In the genomic region with DNA sequence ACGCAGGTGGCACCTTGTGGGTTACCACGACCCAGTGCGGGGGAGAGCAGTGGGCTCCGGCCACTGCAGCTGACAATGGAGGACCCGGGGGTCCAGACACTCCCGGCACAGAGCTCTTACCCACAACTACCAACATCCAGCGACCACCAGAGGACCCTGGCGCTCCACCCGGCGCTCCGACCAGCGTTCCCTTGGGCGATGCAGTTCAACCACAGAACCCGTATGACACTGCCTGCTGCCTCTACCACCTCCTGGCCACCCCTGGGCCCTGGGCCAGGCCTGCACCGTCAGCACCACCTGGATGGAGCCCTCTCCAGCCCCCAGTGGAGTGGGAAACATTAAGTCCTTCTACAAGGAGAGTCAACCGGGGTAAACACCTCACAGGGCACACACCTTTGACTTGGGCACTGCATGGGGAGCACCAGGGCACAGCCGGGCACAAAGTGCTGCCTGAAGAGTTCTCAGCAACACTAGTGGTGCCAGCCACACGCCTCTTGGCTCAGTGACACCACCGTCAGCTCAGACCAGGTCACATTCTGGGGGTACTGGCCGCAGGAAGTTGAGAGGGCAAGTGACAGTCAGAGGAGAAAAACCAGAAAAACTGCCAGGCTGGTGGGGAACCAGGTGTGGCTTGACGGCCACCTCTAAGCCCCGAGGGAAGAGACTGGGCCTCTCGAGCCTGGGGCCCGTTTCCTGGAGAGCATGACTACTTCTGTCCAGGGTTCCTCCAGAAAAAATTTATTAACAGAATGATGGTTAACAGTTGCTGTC, we compare ENCODE assay signal across 8 cellular contexts. TPM values are rescaled to one million over a fixed set of nuclear protein-coding genes. Genes with fewer than 3 reads are reported as not detected.
DNase-seq lines count a peak whose midpoint lies in the region; ATAC-seq and TF ChIP-seq lines count a peak whose summit lies in the region.

No MANE protein-coding gene starts in this region.

- no peak for DNase-seq in GM12864 (ENCODE audit: low read depth)
- DNase-seq in T-cell = peak in 3 of 34 experiments; percentile 1 to 24 (median 14)
- DNase-seq in midbrain (lab: John Stamatoyannopoulos, UW) = no peak
- DNase-seq in DMS153 (lab: John Stamatoyannopoulos, UW) = no peak
- DNase-seq in GDM1 (lab: John Stamatoyannopoulos, UW) = no peak

- TF ChIP-seq EP300 in gastroesophageal sphincter (IDR thresholded peaks at IDR 0.05) = no peak

- H3K27me3 Mint-ChIP-seq in T-cell = no peaks in the 10 kb centered on the region

- ATAC-seq in T-cell (replicated peaks in 1 of 4) = no peak
- ATAC-seq in gastroesophageal sphincter = no peak
- ATAC-seq in GM19023 (IDR thresholded peaks at IDR 0.05; ENCODE audit: unreplicated experiment) = no peak

- H3K27ac ChIP-seq in gastroesophageal sphincter (peak overlapping the region in 3 of 4 donors; percentile 98 to 99 (median 98)), rectal smooth muscle tissue (ENCODE audit: low read depth, low read length) (peak overlapping the region; percentile 95)

- H3K4me3 Mint-ChIP-seq in T-cell = peak overlapping the region; percentile 78 to 87 (median 85)

- H3K4me3 ChIP-seq in GM12864 (ENCODE audit: low read depth, low read length) (peak overlapping the region; percentile 87), gastroesophageal sphincter (peak overlapping the region in 1 of 2 donors; percentile 95), rectal smooth muscle tissue (ENCODE audit: low read length) (peak overlapping the region; percentile 82)

- H3K4me1 Mint-ChIP-seq in T-cell = peaks cover 64 to 71% (median 70%) of the 10 kb centered on the region in 3 donors

- H3K36me3 ChIP-seq in gastroesophageal sphincter = peaks cover 0 to 8% of the 10 kb centered on the region in 2 donors
- H3K36me3 ChIP-seq in rectal smooth muscle tissue (ENCODE audit: control insufficient read depth, insufficient read depth, low read length) = no peaks in the 10 kb centered on the region

- TF ChIP-seq CTCF in GM12864 (IDR thresholded peaks at IDR 0.05; ENCODE audit: low read depth, low read length, missing control alignments) (no peak), gastroesophageal sphincter (IDR thresholded peaks at IDR 0.05) (no peak)

- WGBS in gastroesophageal sphincter (ENCODE audit: low coverage in 1 of 2), 2 donors = 6 to 20% methylated on average over 2 to 3 of the region's 24 CpGs

- POLR2A ChIA-PET in T-cell (lab: Charles Lee) = no interaction called here

- no peaks in the 10 kb centered on the region for H3K9me3 ChIP-seq in gastroesophageal sphincter

- H3K4me1 ChIP-seq in gastroesophageal sphincter (peaks cover 9 to 84% (median 58%) of the 10 kb centered on the region in 3 donors), rectal smooth muscle tissue (ENCODE audit: control insufficient read depth, insufficient read depth, low read length) (peaks cover 43% of the 10 kb centered on the region)

- H3K9me3 Mint-ChIP-seq in T-cell = no peaks in the 10 kb centered on the region

- no peaks in the 10 kb centered on the region for H3K36me3 Mint-ChIP-seq in T-cell

- H3K27me3 ChIP-seq in gastroesophageal sphincter (no peaks in the 10 kb centered on the region), rectal smooth muscle tissue (ENCODE audit: control insufficient read depth, insufficient read depth, low read length) (no peaks in the 10 kb centered on the region)

- CTCF ChIA-PET in T-cell (lab: Charles Lee) = interaction anchor here in 1 of 2 donors (1.1 kb wide), 1 partner anchor 115 kb away, joined by 4 read pairs; no protein-coding TSS in a partner anchor

- TF ChIP-seq POLR2A in gastroesophageal sphincter (IDR thresholded peaks at IDR 0.05) = no peak

- H3K9ac ChIP-seq in rectal smooth muscle tissue (ENCODE audit: low read length) = peak overlapping the region; percentile 5

- peak overlapping the region; percentile 86 to 89 for H3K27ac Mint-ChIP-seq in T-cell

RNA-seq across cellular contexts. Expression of a gene that starts 2.6 kb away (rescaled TPM):
- total RNA-seq in T-cell (100 to 1,000 TPM; 185 to 232 (median 207) TPM), gastroesophageal sphincter (100 to 1,000 TPM; 126 to 271 (median 164) TPM)

RNA-seq across cellular contexts. Expression of a gene that starts 43.4 kb away (rescaled TPM):
- total RNA-seq in T-cell (100 to 1,000 TPM in 2 of 5 donors, 10 to 100 TPM in 3; 62.3 to 114 (median 87.2) TPM), gastroesophageal sphincter (10 to 100 TPM; 47.2 to 62.1 (median 53.9) TPM)
